In genomic region chr20:51712501-51713212, GRCh38 we compare ENCODE assay signal across 10 cellular contexts. TPM values are rescaled to one million over a fixed set of nuclear protein-coding genes. Genes with fewer than 3 reads are reported as not detected.
DNase-seq lines count a peak whose midpoint lies in the region; ATAC-seq and TF ChIP-seq lines count a peak whose summit lies in the region.
"Had no signal": no experiment of that assay in that cellular context is flagged by ENCODE, and none has a peak within 500 bp of the region (broad histone marks: within the 10 kb centered on the region; RNA-seq: fewer than 3 reads in every experiment).

No MANE protein-coding gene starts in this region.

- H3K4me1 Mint-ChIP-seq in naive thymus-derived CD8-positive, alpha-beta T cell = peaks cover 0 to 3% (median 0%) of the 10 kb centered on the region in 4 donors

- 57 to 71% (median 59%) methylated on average over 16 to 24 of the region's 24 CpGs for WGBS in adrenal gland, 4 donors

- TF ChIP-seq RAD21 in HCT116 (IDR thresholded peaks at IDR 0.05; ENCODE audit: low read depth) = peak; percentile 76

- no peaks in the 10 kb centered on the region for H3K36me3 Mint-ChIP-seq in naive thymus-derived CD8-positive, alpha-beta T cell

- TF ChIP-seq CTCF in HCT116 (IDR thresholded peaks at IDR 0.05 in 2 of 3, conservative IDR thresholded peaks at IDR 0.05 in 1 of 3; ENCODE audit: borderline replicate concordance in 1 of 3, insufficient read depth in 1 of 3, low read depth in 2 of 3, low read length in 2 of 3) (peak; percentile 41 to 85 (median 81); a peak in 5 of 6 replicates), adrenal gland (IDR thresholded peaks at IDR 0.05) (peak in 5 of 6 experiments; percentile 10 to 45 (median 41)), tibial artery (IDR thresholded peaks at IDR 0.05) (peak; percentile 22 to 31)

- intact Hi-C loops in HCT116 (cut with micrococcal nuclease) = no loop called here
- intact Hi-C loops in adrenal gland (cut with DNase I) = no loop called here
- intact Hi-C loops in tibial artery (cut with DNase I; ENCODE audit: low total_unique reads) = no loop called here

- H3K27me3 ChIP-seq in HCT116 (ENCODE audit: insufficient read depth, low read length) (no peaks in the 10 kb centered on the region), adrenal gland (no peaks in the 10 kb centered on the region), tibial artery (no peaks in the 10 kb centered on the region)

- no peaks in the 10 kb centered on the region for H3K79me2 ChIP-seq in HCT116 (ENCODE audit: insufficient read depth, low read length)

- RAD21 ChIA-PET in HCT116 (lab: Charles Lee; ENCODE audit: low non-redundant PET in 1 of 2, low total read pairs in 2 of 2, uncharacterized antibody in 2 of 2, unreplicated experiment in 2 of 2) = no interaction called here

- no TSS peak for BruUV-seq in HCT116 (replicated peaks; lab: Mats Ljungman, UMichigan)

- H4K20me1 ChIP-seq in HCT116 (ENCODE audit: insufficient read depth) = no peaks in the 10 kb centered on the region

- H3K4me3 ChIP-seq in HCT116 (replicated peaks in 1 of 2; ENCODE audit: low read depth in 1 of 2, low read length in 2 of 2) = no peak overlapping the region
- no peak overlapping the region for H3K4me3 ChIP-seq in adrenal gland
- no peak overlapping the region for H3K4me3 ChIP-seq in tibial artery

- H3K27ac Mint-ChIP-seq in naive thymus-derived CD8-positive, alpha-beta T cell = no peak overlapping the region
- H3K27ac Mint-ChIP-seq: T-helper 17 cell had no signal

- no peaks in the 10 kb centered on the region for H3K36me3 ChIP-seq in HCT116 (ENCODE audit: control insufficient read depth in 1 of 2, insufficient read depth in 2 of 2, low read length in 2 of 2)
- no peaks in the 10 kb centered on the region for H3K36me3 ChIP-seq in adrenal gland (replicated peaks in 1 of 2)
- H3K36me3 ChIP-seq in tibial artery = peaks cover 15 to 27% (median 18%) of the 10 kb centered on the region in 3 donors

- H3K9ac ChIP-seq in HCT116 (ENCODE audit: low read length) = no peak overlapping the region

- no peaks in the 10 kb centered on the region for H3K9me2 ChIP-seq in HCT116 (ENCODE audit: insufficient read depth)

- no peak overlapping the region for H3K4me3 Mint-ChIP-seq in naive thymus-derived CD8-positive, alpha-beta T cell
- H3K4me3 Mint-ChIP-seq: T-helper 17 cell had no signal

- CTCF ChIA-PET in HCT116 (lab: Charles Lee) = interaction anchor here (0.8 to 1.5 kb wide), 4 partner anchors 12 to 26 kb away, joined by 3 to 8 read pairs (median 4); no protein-coding TSS in a partner anchor

- POLR2A ChIA-PET in HCT116 (lab: Charles Lee) = no interaction called here
- POLR2A ChIA-PET in naive thymus-derived CD8-positive, alpha-beta T cell (lab: Charles Lee) = no interaction called here

- TF ChIP-seq POLR2A in HCT116 (IDR thresholded peaks at IDR 0.05; ENCODE audit: borderline replicate concordance, extremely low read depth, insufficient read depth, insufficient read length) (no peak), adrenal gland (IDR thresholded peaks at IDR 0.05) (no peak)

- H3K9me3 ChIP-seq in HCT116 (ENCODE audit: control insufficient read depth in 1 of 2, insufficient read depth in 1 of 2, low read depth in 1 of 2, low read length in 2 of 2) (no peaks in the 10 kb centered on the region), adrenal gland (replicated peaks in 1 of 3) (no peaks in the 10 kb centered on the region), tibial artery (no peaks in the 10 kb centered on the region)

- no peak overlapping the region for H2AFZ ChIP-seq in HCT116 (ENCODE audit: low read depth, low read length, poor library complexity, severe bottlenecking)

- H3K27ac ChIP-seq in HCT116 (ENCODE audit: low read depth, low read length) (no peak overlapping the region), adrenal gland (no peak overlapping the region), tibial artery (no peak overlapping the region)

- peaks cover 0 to 5% (median 4%) of the 10 kb centered on the region in 5 donors for H3K27me3 Mint-ChIP-seq in naive thymus-derived CD8-positive, alpha-beta T cell

- ATAC-seq in HCT116 (peak; percentile 82), GM18861 (IDR thresholded peaks at IDR 0.05; ENCODE audit: unreplicated experiment) (no peak)
- no peak for ATAC-seq in naive thymus-derived CD8-positive, alpha-beta T cell
- ATAC-seq: T-helper 17 cell had no signal

- no peaks in the 10 kb centered on the region for H3K9me3 Mint-ChIP-seq in naive thymus-derived CD8-positive, alpha-beta T cell

- DNase-seq in HCT116 (ENCODE audit: low read depth, low spot score) (peak; percentile 15), adrenal gland (peak; percentile 19 to 55 (median 31)), iPS-NIHi7 (ENCODE audit: extremely low spot score) (peak; percentile 65), tibial artery (no peak), NCI-H146 treated with DMSO at 0.1 percent for 48 hours (lab: John Stamatoyannopoulos, UW; ENCODE audit: unreplicated experiment) (no peak)
- no peak for DNase-seq in naive thymus-derived CD8-positive, alpha-beta T cell
- DNase-seq: central memory CD4-positive, alpha-beta T cell; stimulated activated naive CD4-positive, alpha-beta T cell; T-helper 17 cell had no signal

- H3K4me1 ChIP-seq in HCT116 (ENCODE audit: control insufficient read depth in 1 of 2, insufficient read depth in 2 of 2, low read length in 2 of 2) (peaks cover 0 to 9% of the 10 kb centered on the region in 2 experiments; a peak in 2 of 4 replicates), adrenal gland (replicated peaks in 1 of 2) (no peaks in the 10 kb centered on the region), tibial artery (no peaks in the 10 kb centered on the region)

- no peak overlapping the region for H3K4me2 ChIP-seq in HCT116 (ENCODE audit: low read length)

TF ChIP-seq in HCT116, 20 proteins besides CTCF, POLR2A, EP300 and RAD21 (continues in another document):
- TF ChIP-seq SIN3A (IDR thresholded peaks at IDR 0.05; ENCODE audit: low read depth) (no peak), TCF7L2 (IDR thresholded peaks at IDR 0.05; ENCODE audit: borderline replicate concordance, extremely low read depth, insufficient read depth, insufficient read length) (no peak), JUND (IDR thresholded peaks at IDR 0.05) (no peak), REST (IDR thresholded peaks at IDR 0.05; ENCODE audit: low read depth) (no peak), CEBPB (IDR thresholded peaks at IDR 0.05; ENCODE audit: low read depth) (no peak), SP1 (IDR thresholded peaks at IDR 0.05; ENCODE audit: low read depth) (no peak), ATF3 (IDR thresholded peaks at IDR 0.05) (no peak), ZBTB33 (IDR thresholded peaks at IDR 0.05; ENCODE audit: extremely low read depth, insufficient replicate concordance, low read length) (no peak), EZH2 (IDR thresholded peaks at IDR 0.05) (no peak), SRF (IDR thresholded peaks at IDR 0.05; ENCODE audit: low read depth) (no peak), POLR2AphosphoS5 (IDR thresholded peaks at IDR 0.05; ENCODE audit: low read depth, low read length) (no peak), EZH2phosphoT487 (IDR thresholded peaks at IDR 0.05; ENCODE audit: borderline replicate concordance) (no peak), CBX3 (IDR thresholded peaks at IDR 0.05; ENCODE audit: low read depth) (no peak)

RNA-seq across cellular contexts. Expression of gene ATP9A, which starts 55.5 kb away (rescaled TPM):
- 16.8 TPM for total RNA-seq in HCT116 (2021; ENCODE audit: unreplicated experiment)
- 13.6 and 15.4 TPM in 2 replicates for polyA plus RNA-seq in HCT116 (2012)
- total RNA-seq in adrenal gland = 10 to 100 TPM; 13.6 to 34.5 (median 18.3) TPM
- polyA plus RNA-seq in adrenal gland = 10 to 100 TPM in 1 of 3 donors, 1 to 10 TPM in 2; 3.7 to 13.2 (median 3.9) TPM
- total RNA-seq in naive thymus-derived CD8-positive, alpha-beta T cell = under 1 TPM; 0.08 to 0.19 TPM
- polyA plus RNA-seq in naive thymus-derived CD8-positive, alpha-beta T cell = not detected

Comparison
In these comparisons a context has a peak if more than half of its experiments do, and no peak if none do; other contexts are left out.
1. DNase-seq: peak in HCT116 (single experiment), adrenal gland (7 of 7) and iPS-NIHi7 (single experiment); none in tibial artery (0 of 2), NCI-H146 treated with DMSO at 0.1 percent for 48 hours (single experiment) and naive thymus-derived CD8-positive, alpha-beta T cell (0 of 10).
2. CTCF ChIP-seq: peak in every context shown above with its lines; median percentile 81 in HCT116; 41 in adrenal gland; 26 in tibial artery.
3. RNA of gene ATP9A, which starts 55.5 kb away (total RNA-seq): 13.6 to 34.5 TPM in adrenal gland and 16.8 TPM in HCT116 (single experiment); 0.08 to 0.19 TPM in naive thymus-derived CD8-positive, alpha-beta T cell; every median in the first group is over 10 times any median in the second.